In the genomic region with DNA sequence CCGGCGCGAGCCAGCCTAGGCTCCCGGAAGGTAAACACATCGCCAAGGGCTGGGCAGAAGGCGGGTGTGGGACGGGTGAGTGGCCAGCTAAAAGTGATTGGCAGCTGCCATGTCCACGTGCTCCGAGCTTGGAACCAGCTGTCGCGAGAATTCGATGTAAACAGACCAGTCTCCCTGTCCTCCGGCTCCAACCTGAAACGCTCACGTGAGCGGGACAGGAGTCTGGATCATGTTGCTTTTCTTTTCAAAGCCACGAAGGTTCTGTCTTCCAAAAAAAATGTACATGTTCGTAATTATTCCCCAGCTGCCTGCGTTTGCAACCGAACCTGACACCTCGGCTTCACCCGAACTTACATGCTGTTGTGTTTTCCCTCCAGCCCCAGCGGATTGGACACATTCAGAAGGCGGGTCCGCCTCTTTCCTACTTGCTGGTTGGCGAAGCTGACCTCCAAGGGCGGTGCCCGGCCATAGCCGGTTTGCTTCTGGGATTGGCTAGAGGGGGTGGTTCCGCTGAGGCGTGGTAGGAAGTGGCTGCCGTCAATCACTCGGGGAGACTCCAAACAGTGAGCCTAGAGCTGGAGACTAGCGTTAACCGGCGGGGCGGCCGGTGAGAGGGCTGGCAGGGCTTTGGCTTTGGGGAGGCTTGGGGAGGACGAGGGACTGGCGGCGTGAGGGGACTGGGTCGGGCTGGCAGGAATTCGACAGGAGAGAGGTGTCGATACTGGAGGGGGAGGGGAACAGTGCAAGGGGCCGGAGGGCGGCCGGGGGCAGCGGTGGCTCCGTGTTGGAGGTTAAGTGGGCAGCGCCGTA, we compare ENCODE assay signal across 1 cellular context.
TF ChIP-seq lines count a peak whose summit lies in the region.

Gene BCAS3 (plus strand): TSS at position 544 of the 810 bp plus-strand sequence.

TF ChIP-seq in GM12878, 131 proteins besides CTCF, POLR2A, EP300 and RAD21 (continued from another document and continues in another):
- TF ChIP-seq, protein P1, sequence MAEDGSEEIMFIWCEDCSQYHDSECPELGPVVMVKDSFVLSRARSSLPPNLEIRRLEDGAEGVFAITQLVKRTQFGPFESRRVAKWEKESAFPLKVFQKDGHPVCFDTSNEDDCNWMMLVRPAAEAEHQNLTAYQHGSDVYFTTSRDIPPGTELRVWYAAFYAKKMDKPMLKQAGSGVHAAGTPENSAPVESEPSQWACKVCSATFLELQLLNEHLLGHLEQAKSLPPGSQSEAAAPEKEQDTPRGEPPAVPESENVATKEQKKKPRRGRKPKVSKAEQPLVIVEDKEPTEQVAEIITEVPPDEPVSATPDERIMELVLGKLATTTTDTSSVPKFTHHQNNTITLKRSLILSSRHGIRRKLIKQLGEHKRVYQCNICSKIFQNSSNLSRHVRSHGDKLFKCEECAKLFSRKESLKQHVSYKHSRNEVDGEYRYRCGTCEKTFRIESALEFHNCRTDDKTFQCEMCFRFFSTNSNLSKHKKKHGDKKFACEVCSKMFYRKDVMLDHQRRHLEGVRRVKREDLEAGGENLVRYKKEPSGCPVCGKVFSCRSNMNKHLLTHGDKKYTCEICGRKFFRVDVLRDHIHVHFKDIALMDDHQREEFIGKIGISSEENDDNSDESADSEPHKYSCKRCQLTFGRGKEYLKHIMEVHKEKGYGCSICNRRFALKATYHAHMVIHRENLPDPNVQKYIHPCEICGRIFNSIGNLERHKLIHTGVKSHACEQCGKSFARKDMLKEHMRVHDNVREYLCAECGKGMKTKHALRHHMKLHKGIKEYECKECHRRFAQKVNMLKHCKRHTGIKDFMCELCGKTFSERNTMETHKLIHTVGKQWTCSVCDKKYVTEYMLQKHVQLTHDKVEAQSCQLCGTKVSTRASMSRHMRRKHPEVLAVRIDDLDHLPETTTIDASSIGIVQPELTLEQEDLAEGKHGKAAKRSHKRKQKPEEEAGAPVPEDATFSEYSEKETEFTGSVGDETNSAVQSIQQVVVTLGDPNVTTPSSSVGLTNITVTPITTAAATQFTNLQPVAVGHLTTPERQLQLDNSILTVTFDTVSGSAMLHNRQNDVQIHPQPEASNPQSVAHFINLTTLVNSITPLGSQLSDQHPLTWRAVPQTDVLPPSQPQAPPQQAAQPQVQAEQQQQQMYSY (CRISPR knock-in tag; IDR thresholded peaks at IDR 0.05): no peak
- TF ChIP-seq, protein P2, sequence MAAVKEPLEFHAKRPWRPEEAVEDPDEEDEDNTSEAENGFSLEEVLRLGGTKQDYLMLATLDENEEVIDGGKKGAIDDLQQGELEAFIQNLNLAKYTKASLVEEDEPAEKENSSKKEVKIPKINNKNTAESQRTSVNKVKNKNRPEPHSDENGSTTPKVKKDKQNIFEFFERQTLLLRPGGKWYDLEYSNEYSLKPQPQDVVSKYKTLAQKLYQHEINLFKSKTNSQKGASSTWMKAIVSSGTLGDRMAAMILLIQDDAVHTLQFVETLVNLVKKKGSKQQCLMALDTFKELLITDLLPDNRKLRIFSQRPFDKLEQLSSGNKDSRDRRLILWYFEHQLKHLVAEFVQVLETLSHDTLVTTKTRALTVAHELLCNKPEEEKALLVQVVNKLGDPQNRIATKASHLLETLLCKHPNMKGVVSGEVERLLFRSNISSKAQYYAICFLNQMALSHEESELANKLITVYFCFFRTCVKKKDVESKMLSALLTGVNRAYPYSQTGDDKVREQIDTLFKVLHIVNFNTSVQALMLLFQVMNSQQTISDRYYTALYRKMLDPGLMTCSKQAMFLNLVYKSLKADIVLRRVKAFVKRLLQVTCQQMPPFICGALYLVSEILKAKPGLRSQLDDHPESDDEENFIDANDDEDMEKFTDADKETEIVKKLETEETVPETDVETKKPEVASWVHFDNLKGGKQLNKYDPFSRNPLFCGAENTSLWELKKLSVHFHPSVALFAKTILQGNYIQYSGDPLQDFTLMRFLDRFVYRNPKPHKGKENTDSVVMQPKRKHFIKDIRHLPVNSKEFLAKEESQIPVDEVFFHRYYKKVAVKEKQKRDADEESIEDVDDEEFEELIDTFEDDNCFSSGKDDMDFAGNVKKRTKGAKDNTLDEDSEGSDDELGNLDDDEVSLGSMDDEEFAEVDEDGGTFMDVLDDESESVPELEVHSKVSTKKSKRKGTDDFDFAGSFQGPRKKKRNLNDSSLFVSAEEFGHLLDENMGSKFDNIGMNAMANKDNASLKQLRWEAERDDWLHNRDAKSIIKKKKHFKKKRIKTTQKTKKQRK (IDR thresholded peaks at IDR 0.05; ENCODE audit: low read depth, low read length): peak; percentile 83
- TF ChIP-seq DPF2 (IDR thresholded peaks at IDR 0.05): peak; percentile 97
- peak; percentile 98 for TF ChIP-seq SP1 (IDR thresholded peaks at IDR 0.05; ENCODE audit: low read depth, low read length)
- peak; percentile 91 for TF ChIP-seq USF1 (IDR thresholded peaks at IDR 0.05; ENCODE audit: borderline replicate concordance, extremely low read length, insufficient read depth, low read depth, low read length)
- peak; percentile 94 for TF ChIP-seq SIN3A (IDR thresholded peaks at IDR 0.05; ENCODE audit: low read depth, low read length)
- peak; percentile 92 for TF ChIP-seq FOS (IDR thresholded peaks at IDR 0.05; ENCODE audit: borderline replicate concordance, extremely low read depth, insufficient read length)
- TF ChIP-seq ZNF24 (IDR thresholded peaks at IDR 0.05): no peak
- TF ChIP-seq SPI1 (IDR thresholded peaks at IDR 0.05; ENCODE audit: borderline replicate concordance, insufficient read depth, low read depth, low read length): no peak
- TF ChIP-seq MXI1 (IDR thresholded peaks at IDR 0.05; ENCODE audit: low read depth, low read length): peak; percentile 90
- TF ChIP-seq BCL11A (IDR thresholded peaks at IDR 0.05; ENCODE audit: low read depth, low read length): no peak
- TF ChIP-seq KAT2A (conservative IDR thresholded peaks at IDR 0.05; ENCODE audit: control insufficient read depth, low read depth, low read length): no peak
- no peak for TF ChIP-seq ZBED1 (IDR thresholded peaks at IDR 0.05; ENCODE audit: borderline replicate concordance)
- peak; percentile 72 for TF ChIP-seq ZNF622 (IDR thresholded peaks at IDR 0.05)
- TF ChIP-seq CBFB (IDR thresholded peaks at IDR 0.05; ENCODE audit: low read depth): peak; percentile 80
- no peak for TF ChIP-seq SMC3 (IDR thresholded peaks at IDR 0.05; ENCODE audit: borderline replicate concordance, low read length)
- peak; percentile 98 for TF ChIP-seq CHD2 (IDR thresholded peaks at IDR 0.05; ENCODE audit: borderline replicate concordance, low read depth, low read length)
- no peak for TF ChIP-seq SMARCA5 (IDR thresholded peaks at IDR 0.05)
- no peak for TF ChIP-seq JUND (IDR thresholded peaks at IDR 0.05; ENCODE audit: low read depth, low read length)
- peak; percentile 95 for TF ChIP-seq KLF5 (IDR thresholded peaks at IDR 0.05; ENCODE audit: partially characterized antibody)
- TF ChIP-seq, protein P3, sequence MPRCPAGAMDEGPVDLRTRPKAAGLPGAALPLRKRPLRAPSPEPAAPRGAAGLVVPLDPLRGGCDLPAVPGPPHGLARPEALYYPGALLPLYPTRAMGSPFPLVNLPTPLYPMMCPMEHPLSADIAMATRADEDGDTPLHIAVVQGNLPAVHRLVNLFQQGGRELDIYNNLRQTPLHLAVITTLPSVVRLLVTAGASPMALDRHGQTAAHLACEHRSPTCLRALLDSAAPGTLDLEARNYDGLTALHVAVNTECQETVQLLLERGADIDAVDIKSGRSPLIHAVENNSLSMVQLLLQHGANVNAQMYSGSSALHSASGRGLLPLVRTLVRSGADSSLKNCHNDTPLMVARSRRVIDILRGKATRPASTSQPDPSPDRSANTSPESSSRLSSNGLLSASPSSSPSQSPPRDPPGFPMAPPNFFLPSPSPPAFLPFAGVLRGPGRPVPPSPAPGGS (IDR thresholded peaks at IDR 0.05; ENCODE audit: borderline replicate concordance, insufficient read depth, low read depth, low read length, poor library complexity, severe bottlenecking): no peak
- peak; percentile 65; the same call in 1 of the 2 replicates for TF ChIP-seq BACH1 (IDR thresholded peaks at IDR 0.05; ENCODE audit: borderline replicate concordance)
- no peak for TF ChIP-seq MEF2B (IDR thresholded peaks at IDR 0.05; ENCODE audit: partially characterized antibody, poor library complexity, severe bottlenecking)
- no peak for TF ChIP-seq WRNIP1 (IDR thresholded peaks at IDR 0.05; ENCODE audit: borderline replicate concordance, low read depth, low read length)
- TF ChIP-seq SMAD5 (IDR thresholded peaks at IDR 0.05; ENCODE audit: low read depth): no peak
- peak; percentile 58; the same call in 1 of the 2 replicates for TF ChIP-seq IRF5 (IDR thresholded peaks at IDR 0.05; ENCODE audit: borderline replicate concordance)
- TF ChIP-seq MYC (IDR thresholded peaks at IDR 0.05; ENCODE audit: insufficient read depth, insufficient read length, insufficient replicate concordance, low read length, severe bottlenecking): no peak
- no peak for TF ChIP-seq CHD4 (IDR thresholded peaks at IDR 0.05)
- peak; percentile 58; the same call in 1 of the 2 replicates for TF ChIP-seq PAX5 (IDR thresholded peaks at IDR 0.05; ENCODE audit: borderline replicate concordance, low read depth, low read length)
- no peak for TF ChIP-seq JUNB (IDR thresholded peaks at IDR 0.05)
- TF ChIP-seq MTA3 (IDR thresholded peaks at IDR 0.05; ENCODE audit: borderline replicate concordance, low read length): no peak
- no peak for TF ChIP-seq NR2C2 (IDR thresholded peaks at IDR 0.05; ENCODE audit: borderline replicate concordance, control insufficient read depth, insufficient read length, low read depth)
- no peak for TF ChIP-seq EZH2 (IDR thresholded peaks at IDR 0.05; ENCODE audit: borderline replicate concordance, control insufficient read depth, low read depth, low read length)
- TF ChIP-seq SMAD1 (IDR thresholded peaks at IDR 0.05; ENCODE audit: low read depth, partially characterized antibody): peak; percentile 38
- TF ChIP-seq NFYA (IDR thresholded peaks at IDR 0.05; ENCODE audit: borderline replicate concordance, low read depth, low read length): peak; percentile 96
- TF ChIP-seq, protein P4, sequence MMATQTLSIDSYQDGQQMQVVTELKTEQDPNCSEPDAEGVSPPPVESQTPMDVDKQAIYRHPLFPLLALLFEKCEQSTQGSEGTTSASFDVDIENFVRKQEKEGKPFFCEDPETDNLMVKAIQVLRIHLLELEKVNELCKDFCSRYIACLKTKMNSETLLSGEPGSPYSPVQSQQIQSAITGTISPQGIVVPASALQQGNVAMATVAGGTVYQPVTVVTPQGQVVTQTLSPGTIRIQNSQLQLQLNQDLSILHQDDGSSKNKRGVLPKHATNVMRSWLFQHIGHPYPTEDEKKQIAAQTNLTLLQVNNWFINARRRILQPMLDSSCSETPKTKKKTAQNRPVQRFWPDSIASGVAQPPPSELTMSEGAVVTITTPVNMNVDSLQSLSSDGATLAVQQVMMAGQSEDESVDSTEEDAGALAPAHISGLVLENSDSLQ (IDR thresholded peaks at IDR 0.05): peak; percentile 99
- TF ChIP-seq POU2F2 (IDR thresholded peaks at IDR 0.05; ENCODE audit: borderline replicate concordance, low read depth, low read length): no peak
- no peak; the same call in 1 of the 2 replicates for TF ChIP-seq HDAC2 (IDR thresholded peaks at IDR 0.05)
- peak; percentile 41; the same call in 1 of the 2 replicates for TF ChIP-seq POLR2AphosphoS5 (IDR thresholded peaks at IDR 0.05; ENCODE audit: low read length)
- 0 out of 2 replicates have a peak, but pooled peaks have one; percentile 24 for TF ChIP-seq TCF3 (IDR thresholded peaks at IDR 0.05; ENCODE audit: borderline replicate concordance, insufficient read depth, low read depth, low read length)
- TF ChIP-seq GATAD2B (conservative IDR thresholded peaks at IDR 0.05; ENCODE audit: low read depth): no peak
- peak; percentile 97 for TF ChIP-seq RAD51 (IDR thresholded peaks at IDR 0.05)
- TF ChIP-seq TBL1XR1 (IDR thresholded peaks at IDR 0.05; ENCODE audit: low read depth, low read length): peak; percentile 57; the same call in 1 of the 2 replicates
- TF ChIP-seq, protein P5, sequence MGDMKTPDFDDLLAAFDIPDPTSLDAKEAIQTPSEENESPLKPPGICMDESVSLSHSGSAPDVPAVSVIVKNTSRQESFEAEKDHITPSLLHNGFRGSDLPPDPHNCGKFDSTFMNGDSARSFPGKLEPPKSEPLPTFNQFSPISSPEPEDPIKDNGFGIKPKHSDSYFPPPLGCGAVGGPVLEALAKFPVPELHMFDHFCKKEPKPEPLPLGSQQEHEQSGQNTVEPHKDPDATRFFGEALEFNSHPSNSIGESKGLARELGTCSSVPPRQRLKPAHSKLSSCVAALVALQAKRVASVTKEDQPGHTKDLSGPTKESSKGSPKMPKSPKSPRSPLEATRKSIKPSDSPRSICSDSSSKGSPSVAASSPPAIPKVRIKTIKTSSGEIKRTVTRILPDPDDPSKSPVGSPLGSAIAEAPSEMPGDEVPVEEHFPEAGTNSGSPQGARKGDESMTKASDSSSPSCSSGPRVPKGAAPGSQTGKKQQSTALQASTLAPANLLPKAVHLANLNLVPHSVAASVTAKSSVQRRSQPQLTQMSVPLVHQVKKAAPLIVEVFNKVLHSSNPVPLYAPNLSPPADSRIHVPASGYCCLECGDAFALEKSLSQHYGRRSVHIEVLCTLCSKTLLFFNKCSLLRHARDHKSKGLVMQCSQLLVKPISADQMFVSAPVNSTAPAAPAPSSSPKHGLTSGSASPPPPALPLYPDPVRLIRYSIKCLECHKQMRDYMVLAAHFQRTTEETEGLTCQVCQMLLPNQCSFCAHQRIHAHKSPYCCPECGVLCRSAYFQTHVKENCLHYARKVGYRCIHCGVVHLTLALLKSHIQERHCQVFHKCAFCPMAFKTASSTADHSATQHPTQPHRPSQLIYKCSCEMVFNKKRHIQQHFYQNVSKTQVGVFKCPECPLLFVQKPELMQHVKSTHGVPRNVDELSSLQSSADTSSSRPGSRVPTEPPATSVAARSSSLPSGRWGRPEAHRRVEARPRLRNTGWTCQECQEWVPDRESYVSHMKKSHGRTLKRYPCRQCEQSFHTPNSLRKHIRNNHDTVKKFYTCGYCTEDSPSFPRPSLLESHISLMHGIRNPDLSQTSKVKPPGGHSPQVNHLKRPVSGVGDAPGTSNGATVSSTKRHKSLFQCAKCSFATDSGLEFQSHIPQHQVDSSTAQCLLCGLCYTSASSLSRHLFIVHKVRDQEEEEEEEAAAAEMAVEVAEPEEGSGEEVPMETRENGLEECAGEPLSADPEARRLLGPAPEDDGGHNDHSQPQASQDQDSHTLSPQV (IDR thresholded peaks at IDR 0.05): peak; percentile 98
- TF ChIP-seq BRCA1 (IDR thresholded peaks at IDR 0.05; ENCODE audit: low read depth, low read length): peak; percentile 81
- TF ChIP-seq ZZZ3 (IDR thresholded peaks at IDR 0.05; ENCODE audit: control insufficient read depth, insufficient read length, low read depth): no peak
- no peak for TF ChIP-seq TARDBP (IDR thresholded peaks at IDR 0.05; ENCODE audit: borderline replicate concordance)
